Comparison of ENCODE assay signal across 1 cellular context in the genomic region with DNA sequence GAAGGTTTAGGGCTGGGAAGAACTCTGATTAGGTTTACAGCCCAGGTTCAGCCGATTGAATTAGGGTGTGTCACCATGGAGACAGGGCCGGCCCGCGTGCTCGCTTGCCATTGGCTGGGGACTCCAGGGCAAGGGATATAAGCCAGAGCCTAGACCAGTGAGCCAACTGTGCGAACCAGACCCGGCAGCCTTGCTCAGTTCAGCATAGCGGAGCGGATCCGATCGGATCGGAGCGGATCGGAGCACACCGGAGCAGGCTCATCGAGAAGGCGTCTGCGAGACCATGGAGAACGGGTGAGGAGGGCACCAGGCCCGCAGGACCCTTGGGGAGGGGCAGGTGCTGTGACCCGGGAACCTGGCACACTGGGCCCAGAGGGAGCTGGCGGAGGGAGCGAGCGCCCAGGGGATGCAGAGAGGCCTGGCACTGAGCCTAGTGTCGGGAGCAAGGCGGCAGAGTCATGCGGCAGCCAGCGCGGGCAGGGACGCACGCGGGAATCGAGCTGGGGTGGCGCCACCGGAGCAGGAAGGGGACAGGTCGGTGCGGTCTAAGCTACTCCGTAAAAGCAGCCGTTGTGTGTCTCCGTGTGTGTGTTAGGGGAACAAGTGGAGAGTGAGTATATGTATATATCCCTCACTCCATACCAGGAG.
A peak's percentile ranks its signal among the peaks of the same experiment; 100 is the strongest.
TF ChIP-seq lines count a peak whose summit lies in the region.

A gene (plus strand): TSS at position 165 of the 648 bp plus-strand sequence. CDS start 119 bp downstream, at position 284.

TF ChIP-seq in GM12878, 131 proteins besides CTCF, POLR2A, EP300 and RAD21 (continued from another document):
- TF ChIP-seq, protein P1, sequence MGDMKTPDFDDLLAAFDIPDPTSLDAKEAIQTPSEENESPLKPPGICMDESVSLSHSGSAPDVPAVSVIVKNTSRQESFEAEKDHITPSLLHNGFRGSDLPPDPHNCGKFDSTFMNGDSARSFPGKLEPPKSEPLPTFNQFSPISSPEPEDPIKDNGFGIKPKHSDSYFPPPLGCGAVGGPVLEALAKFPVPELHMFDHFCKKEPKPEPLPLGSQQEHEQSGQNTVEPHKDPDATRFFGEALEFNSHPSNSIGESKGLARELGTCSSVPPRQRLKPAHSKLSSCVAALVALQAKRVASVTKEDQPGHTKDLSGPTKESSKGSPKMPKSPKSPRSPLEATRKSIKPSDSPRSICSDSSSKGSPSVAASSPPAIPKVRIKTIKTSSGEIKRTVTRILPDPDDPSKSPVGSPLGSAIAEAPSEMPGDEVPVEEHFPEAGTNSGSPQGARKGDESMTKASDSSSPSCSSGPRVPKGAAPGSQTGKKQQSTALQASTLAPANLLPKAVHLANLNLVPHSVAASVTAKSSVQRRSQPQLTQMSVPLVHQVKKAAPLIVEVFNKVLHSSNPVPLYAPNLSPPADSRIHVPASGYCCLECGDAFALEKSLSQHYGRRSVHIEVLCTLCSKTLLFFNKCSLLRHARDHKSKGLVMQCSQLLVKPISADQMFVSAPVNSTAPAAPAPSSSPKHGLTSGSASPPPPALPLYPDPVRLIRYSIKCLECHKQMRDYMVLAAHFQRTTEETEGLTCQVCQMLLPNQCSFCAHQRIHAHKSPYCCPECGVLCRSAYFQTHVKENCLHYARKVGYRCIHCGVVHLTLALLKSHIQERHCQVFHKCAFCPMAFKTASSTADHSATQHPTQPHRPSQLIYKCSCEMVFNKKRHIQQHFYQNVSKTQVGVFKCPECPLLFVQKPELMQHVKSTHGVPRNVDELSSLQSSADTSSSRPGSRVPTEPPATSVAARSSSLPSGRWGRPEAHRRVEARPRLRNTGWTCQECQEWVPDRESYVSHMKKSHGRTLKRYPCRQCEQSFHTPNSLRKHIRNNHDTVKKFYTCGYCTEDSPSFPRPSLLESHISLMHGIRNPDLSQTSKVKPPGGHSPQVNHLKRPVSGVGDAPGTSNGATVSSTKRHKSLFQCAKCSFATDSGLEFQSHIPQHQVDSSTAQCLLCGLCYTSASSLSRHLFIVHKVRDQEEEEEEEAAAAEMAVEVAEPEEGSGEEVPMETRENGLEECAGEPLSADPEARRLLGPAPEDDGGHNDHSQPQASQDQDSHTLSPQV (IDR thresholded peaks at IDR 0.05), result no peak
- TF ChIP-seq SRF (IDR thresholded peaks at IDR 0.05; ENCODE audit: low read depth in 2 of 2, low read length in 2 of 2), result no peak
- TF ChIP-seq ZBED1 (IDR thresholded peaks at IDR 0.05; ENCODE audit: borderline replicate concordance), result 0 out of 2 replicates have a peak, but pooled peaks have one; percentile 29
- TF ChIP-seq ZNF24 (IDR thresholded peaks at IDR 0.05), result no peak
- no peak for TF ChIP-seq STAT3 (IDR thresholded peaks at IDR 0.05; ENCODE audit: low read depth, low read length)
- 0 out of 2 replicates have a peak, but pooled peaks have one; percentile 26 for TF ChIP-seq RFX5 (IDR thresholded peaks at IDR 0.05; ENCODE audit: low read depth, low read length)
- TF ChIP-seq PAX5 (IDR thresholded peaks at IDR 0.05; ENCODE audit: borderline replicate concordance, low read depth, low read length), result no peak
- 0 out of 2 replicates have a peak, but pooled peaks have one; percentile 29 for TF ChIP-seq NR2F1 (conservative IDR thresholded peaks at IDR 0.05)
- TF ChIP-seq ZSCAN29 (IDR thresholded peaks at IDR 0.05), result no peak
- TF ChIP-seq FOXK2 (IDR thresholded peaks at IDR 0.05), result no peak
- no peak for TF ChIP-seq WRNIP1 (IDR thresholded peaks at IDR 0.05; ENCODE audit: borderline replicate concordance, low read depth, low read length)
- TF ChIP-seq CEBPB (IDR thresholded peaks at IDR 0.05; ENCODE audit: borderline replicate concordance in 1 of 2, low read depth in 2 of 2, low read length in 2 of 2), result no peak
- no peak for TF ChIP-seq MEF2A (IDR thresholded peaks at IDR 0.05; ENCODE audit: insufficient read depth, low read depth, low read length)
- peak; percentile 59 for TF ChIP-seq MXI1 (IDR thresholded peaks at IDR 0.05; ENCODE audit: low read depth, low read length)
- TF ChIP-seq CBX5 (IDR thresholded peaks at IDR 0.05; ENCODE audit: low read depth), result no peak
- TF ChIP-seq HDAC2 (IDR thresholded peaks at IDR 0.05), result no peak
- no peak for TF ChIP-seq NFYA (IDR thresholded peaks at IDR 0.05; ENCODE audit: borderline replicate concordance, low read depth, low read length)
- TF ChIP-seq NBN (IDR thresholded peaks at IDR 0.05), result peak; percentile 72
- TF ChIP-seq DPF2 (IDR thresholded peaks at IDR 0.05), result peak; percentile 62
- TF ChIP-seq CREM (IDR thresholded peaks at IDR 0.05; ENCODE audit: low read depth), result 0 out of 2 replicates have a peak, but pooled peaks have one; percentile 7
- TF ChIP-seq, protein P2, sequence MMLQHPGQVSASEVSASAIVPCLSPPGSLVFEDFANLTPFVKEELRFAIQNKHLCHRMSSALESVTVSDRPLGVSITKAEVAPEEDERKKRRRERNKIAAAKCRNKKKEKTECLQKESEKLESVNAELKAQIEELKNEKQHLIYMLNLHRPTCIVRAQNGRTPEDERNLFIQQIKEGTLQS (IDR thresholded peaks at IDR 0.05; ENCODE audit: borderline replicate concordance, extremely low read depth, low read depth, low read length), result no peak
- TF ChIP-seq, protein P3, sequence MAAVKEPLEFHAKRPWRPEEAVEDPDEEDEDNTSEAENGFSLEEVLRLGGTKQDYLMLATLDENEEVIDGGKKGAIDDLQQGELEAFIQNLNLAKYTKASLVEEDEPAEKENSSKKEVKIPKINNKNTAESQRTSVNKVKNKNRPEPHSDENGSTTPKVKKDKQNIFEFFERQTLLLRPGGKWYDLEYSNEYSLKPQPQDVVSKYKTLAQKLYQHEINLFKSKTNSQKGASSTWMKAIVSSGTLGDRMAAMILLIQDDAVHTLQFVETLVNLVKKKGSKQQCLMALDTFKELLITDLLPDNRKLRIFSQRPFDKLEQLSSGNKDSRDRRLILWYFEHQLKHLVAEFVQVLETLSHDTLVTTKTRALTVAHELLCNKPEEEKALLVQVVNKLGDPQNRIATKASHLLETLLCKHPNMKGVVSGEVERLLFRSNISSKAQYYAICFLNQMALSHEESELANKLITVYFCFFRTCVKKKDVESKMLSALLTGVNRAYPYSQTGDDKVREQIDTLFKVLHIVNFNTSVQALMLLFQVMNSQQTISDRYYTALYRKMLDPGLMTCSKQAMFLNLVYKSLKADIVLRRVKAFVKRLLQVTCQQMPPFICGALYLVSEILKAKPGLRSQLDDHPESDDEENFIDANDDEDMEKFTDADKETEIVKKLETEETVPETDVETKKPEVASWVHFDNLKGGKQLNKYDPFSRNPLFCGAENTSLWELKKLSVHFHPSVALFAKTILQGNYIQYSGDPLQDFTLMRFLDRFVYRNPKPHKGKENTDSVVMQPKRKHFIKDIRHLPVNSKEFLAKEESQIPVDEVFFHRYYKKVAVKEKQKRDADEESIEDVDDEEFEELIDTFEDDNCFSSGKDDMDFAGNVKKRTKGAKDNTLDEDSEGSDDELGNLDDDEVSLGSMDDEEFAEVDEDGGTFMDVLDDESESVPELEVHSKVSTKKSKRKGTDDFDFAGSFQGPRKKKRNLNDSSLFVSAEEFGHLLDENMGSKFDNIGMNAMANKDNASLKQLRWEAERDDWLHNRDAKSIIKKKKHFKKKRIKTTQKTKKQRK (IDR thresholded peaks at IDR 0.05; ENCODE audit: low read depth, low read length), result no peak
- TF ChIP-seq CHD2 (IDR thresholded peaks at IDR 0.05; ENCODE audit: borderline replicate concordance, low read depth, low read length), result no peak
- TF ChIP-seq ZNF622 (IDR thresholded peaks at IDR 0.05), result no peak
- TF ChIP-seq MYC (IDR thresholded peaks at IDR 0.05; ENCODE audit: insufficient read depth, insufficient read length, insufficient replicate concordance, low read length, severe bottlenecking), result peak; percentile 64
- TF ChIP-seq RB1 (IDR thresholded peaks at IDR 0.05; ENCODE audit: borderline replicate concordance), result peak; percentile 79
